11 cellular contexts compared by ENCODE assay signal in the genomic region with DNA sequence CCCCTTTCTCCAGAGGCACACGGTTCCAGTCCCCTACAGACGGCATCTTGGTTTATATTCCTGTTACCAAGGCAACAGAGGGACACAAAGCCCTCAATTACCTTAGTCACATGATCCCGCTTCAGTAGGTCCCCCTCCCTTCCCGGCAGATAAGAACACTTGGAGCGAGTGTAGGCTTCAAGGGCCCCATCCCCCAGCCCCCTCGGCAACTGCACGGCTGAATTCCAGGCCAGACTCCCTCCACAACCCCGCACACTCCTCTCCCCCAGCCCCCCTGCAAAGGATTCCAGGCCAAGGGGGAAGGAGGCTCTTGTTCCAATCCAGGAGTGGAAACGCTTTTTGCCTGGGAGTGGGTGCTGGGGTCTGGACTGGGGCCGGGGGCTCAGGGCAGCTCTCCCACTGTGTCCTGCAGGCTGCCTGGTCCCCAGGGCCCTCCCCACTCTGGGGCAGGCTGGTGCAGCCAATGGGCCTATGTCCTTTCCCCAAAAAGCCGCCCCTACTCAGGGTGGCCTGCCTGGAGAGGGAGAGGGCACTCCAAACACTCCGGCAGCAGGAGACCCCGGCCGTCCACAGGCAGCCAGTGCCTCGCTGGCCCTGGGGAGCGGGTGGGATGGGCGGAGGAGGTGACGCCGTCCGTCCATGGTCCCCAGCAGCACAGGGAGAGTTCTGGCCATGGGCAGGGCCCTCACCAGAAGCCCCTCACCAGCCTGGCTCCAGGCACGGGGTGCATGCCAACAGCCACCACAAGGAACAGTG.
DNase-seq lines count a peak whose midpoint lies in the region; ATAC-seq and TF ChIP-seq lines count a peak whose summit lies in the region.
"Had no signal": no experiment of that assay in that cellular context is flagged by ENCODE, and none has a peak within 500 bp of the region (broad histone marks: within the 10 kb centered on the region; RNA-seq: fewer than 3 reads in every experiment).

No MANE protein-coding gene starts in this region.

- H3K9me3 ChIP-seq in muscle layer of colon (ENCODE audit: low read length) = no peaks in the 10 kb centered on the region

- no peak overlapping the region for H3K9ac ChIP-seq in muscle layer of colon (ENCODE audit: low read length)

- ATAC-seq in GM18867 (IDR thresholded peaks at IDR 0.05; ENCODE audit: unreplicated experiment) = no peak
- ATAC-seq: stimulated activated naive B cell treated with anti-CD40 and anti-IgM and Interleukin-4, amounts not matched to agents 10 μg/mL and 1 μg/mL and 100 μg/mL, for 72 hours had no signal

- DNase-seq in D341Med (ENCODE audit: low spot score) = peak; percentile 70
- DNase-seq in NCI-H2107 treated with DMSO at 0.1 percent for 48 hours (lab: John Stamatoyannopoulos, UW; ENCODE audit: unreplicated experiment) = peak; percentile 31
- peak; percentile 60 for DNase-seq in fibroblast of pulmonary artery (ENCODE audit: low read depth)
- no peak for DNase-seq in stimulated activated CD4-positive, alpha-beta T cell treated with anti-CD3 and anti-CD28 coated beads, Interleukin-12 subunit alpha, Interleukin-12 subunit beta, amount 100 ng/mL, for 4 hours
- DNase-seq in activated CD8-positive, alpha-beta memory T cell treated with anti-CD3 and anti-CD28 coated beads, Interleukin-2, amount 50 U/mL, for 48 hours = no peak
- DNase-seq in retina = no peak
- DNase-seq: cerebellar nuclear complex; stimulated activated naive B cell treated with anti-CD40 and anti-IgM and Interleukin-4, amounts not matched to agents 10 μg/mL and 1 μg/mL and 100 μg/mL, for 72 hours had no signal

- H3K4me1 ChIP-seq in muscle layer of colon (ENCODE audit: insufficient read depth, low read length) = peaks cover 39% of the 10 kb centered on the region

- no peaks in the 10 kb centered on the region for H3K27me3 ChIP-seq in muscle layer of colon (ENCODE audit: control insufficient read depth in 1 of 2, insufficient read depth in 2 of 2, low read length in 2 of 2)

- peak overlapping the region; percentile 35 for H3K27ac ChIP-seq in muscle layer of colon (ENCODE audit: low read depth, low read length)

- no peak for TF ChIP-seq CTCF in fibroblast of pulmonary artery (IDR thresholded peaks at IDR 0.05; ENCODE audit: low read length, missing control alignments)

- no peak overlapping the region for H3K4me3 ChIP-seq in fibroblast of pulmonary artery (replicated peaks; ENCODE audit: low read depth, low read length)
- peak overlapping the region in 1 of 2 donors; percentile 13 for H3K4me3 ChIP-seq in muscle layer of colon (ENCODE audit: low read depth in 1 of 2, low read length in 2 of 2)
- H3K4me3 ChIP-seq: skin epidermis had no signal

- H3K36me3 ChIP-seq in muscle layer of colon (ENCODE audit: insufficient read depth, low read length) = peaks cover 11% of the 10 kb centered on the region

Comparison
In these comparisons a context has a peak if more than half of its experiments do, and no peak if none do; other contexts are left out.
1. DNase-seq: peak in D341Med (single experiment), NCI-H2107 treated with DMSO at 0.1 percent for 48 hours (single experiment) and fibroblast of pulmonary artery (single experiment); none in stimulated activated CD4-positive, alpha-beta T cell treated with anti-CD3 and anti-CD28 coated beads, Interleukin-12 subunit alpha, Interleukin-12 subunit beta, amount 100 ng/mL, for 4 hours (single experiment), activated CD8-positive, alpha-beta memory T cell treated with anti-CD3 and anti-CD28 coated beads, Interleukin-2, amount 50 U/mL, for 48 hours (single experiment) and retina (single experiment).